In genomic region chr7:135757719-135758411, GRCh38 we compare ENCODE assay signal across 1 cellular context.
TF ChIP-seq lines count a peak whose summit lies in the region.

No MANE protein-coding gene starts in this region.

TF ChIP-seq in endothelial cell of umbilical vein, 7 proteins besides CTCF, POLR2A, EP300 and RAD21:
- TF ChIP-seq FOS (IDR thresholded peaks at IDR 0.05; ENCODE audit: borderline replicate concordance, insufficient read depth, low read length), result no peak
- TF ChIP-seq MYC (IDR thresholded peaks at IDR 0.05; ENCODE audit: low read depth, low read length), result no peak
- no peak for TF ChIP-seq POLR2AphosphoS5 (IDR thresholded peaks at IDR 0.05; ENCODE audit: insufficient read depth, low read depth, low read length)
- TF ChIP-seq JUN (IDR thresholded peaks at IDR 0.05; ENCODE audit: borderline replicate concordance, insufficient read depth, insufficient read length, low read depth), result no peak
- TF ChIP-seq GATA2 (IDR thresholded peaks at IDR 0.05; ENCODE audit: insufficient read depth, insufficient read length, low read depth, low read length), result no peak
- no peak for TF ChIP-seq MAX (IDR thresholded peaks at IDR 0.05; ENCODE audit: insufficient read depth, insufficient read length)
- no peak for TF ChIP-seq EZH2 (IDR thresholded peaks at IDR 0.05; ENCODE audit: borderline replicate concordance, low read depth, low read length, severe bottlenecking)
